Comparison of ENCODE assay signal across 16 cellular contexts in the genomic region with DNA sequence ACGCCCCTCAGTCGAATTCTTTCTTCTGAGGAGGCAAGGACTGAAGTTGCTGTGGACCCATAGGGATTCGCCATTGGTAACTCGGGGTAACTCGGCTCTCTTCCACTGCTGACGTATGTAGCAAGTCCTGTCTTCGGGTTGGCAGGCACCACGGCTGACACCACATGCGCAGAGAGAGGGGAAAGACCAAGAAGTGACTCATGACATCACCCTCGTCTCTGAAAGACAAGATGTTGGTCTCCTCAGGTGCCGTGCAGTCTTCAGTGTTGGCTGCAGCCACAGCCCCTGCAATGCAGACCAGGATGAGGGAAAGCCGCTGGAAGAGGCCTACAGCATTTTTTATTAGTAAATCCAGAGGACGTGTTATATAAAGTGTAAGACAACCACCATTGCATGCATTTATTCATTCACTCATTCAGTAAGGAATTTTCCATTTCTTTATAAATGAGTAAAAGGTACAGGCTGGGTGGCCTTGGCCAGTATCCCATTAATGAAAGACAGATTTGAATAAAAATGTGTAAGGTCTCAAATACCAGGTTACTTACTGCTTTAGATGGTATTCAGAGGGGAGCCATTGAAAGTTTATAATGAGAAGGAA.
"Had no signal": no experiment of that assay in that cellular context is flagged by ENCODE, and none has a peak within 500 bp of the region (broad histone marks: within the 10 kb centered on the region; RNA-seq: fewer than 3 reads in every experiment).

No MANE protein-coding gene starts in this region.

- H3K27me3 ChIP-seq: heart left ventricle, stomach had no signal

- H3K4me3 ChIP-seq: heart left ventricle, lower lobe of right lung, smooth muscle cell, stomach had no signal

- H3K36me3 ChIP-seq: heart left ventricle, lower lobe of right lung, stomach had no signal

- H3K9me3 ChIP-seq: heart left ventricle, lower lobe of right lung, stomach had no signal

- H3K27ac ChIP-seq: heart left ventricle, lower lobe of right lung had no signal

- DNase-seq: activated B cell treated with CpG ODN at 0.5 μM for 24 hours; activated CD4-positive, alpha-beta memory T cell treated with anti-CD3 and anti-CD28 coated beads for 36 hours; activated CD4-positive, alpha-beta T cell treated with anti-CD3 and anti-CD28 coated beads for 4 hours; activated effector memory CD4-positive, alpha-beta T cell treated with Interleukin-2 at 50 U/mL for 16 hours; activated naive CD4-positive, alpha-beta T cell treated with anti-CD3 and anti-CD28 coated beads for 36 hours; activated naive CD8-positive, alpha-beta T cell treated with anti-CD3 and anti-CD28 coated beads, Interleukin-2, amount 10 ng/mL, durations not matched to agents 7 days and 5 days; activated T-cell treated with anti-CD3 and anti-CD28 coated beads, Interleukin-2, amount 50 U/mL, for 72 hours; amniotic stem cell; dermis blood vessel endothelial cell; effector memory CD4-positive, alpha-beta T cell; heart left ventricle; lower lobe of right lung; naive thymus-derived CD4-positive, alpha-beta T cell; stimulated activated CD4-positive, alpha-beta T cell treated with anti-CD3 and anti-CD28 coated beads, Interleukin-15, amount 100 ng/mL, for 24 hours had no signal
